ENCODE assay signal across 14 cellular contexts in the genomic region with DNA sequence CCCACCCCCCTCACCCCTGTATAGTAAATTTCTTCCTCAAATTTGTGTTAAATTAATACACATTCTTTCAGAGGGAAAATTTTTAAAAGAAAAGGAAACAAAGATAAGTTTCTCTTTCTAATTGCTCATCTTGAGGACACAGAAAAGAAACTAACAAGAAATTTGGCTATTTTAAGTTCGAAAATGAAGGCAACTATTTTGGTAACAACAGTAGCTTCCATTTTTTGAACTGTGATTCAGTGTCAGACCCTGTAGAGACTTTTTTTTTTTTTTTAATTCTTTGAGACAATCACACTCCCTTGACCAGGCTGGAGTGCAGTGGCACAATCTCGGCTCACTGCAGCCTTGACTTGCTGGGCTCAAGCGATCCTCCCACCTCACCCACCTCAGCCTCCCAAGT.
DNase-seq lines count a peak whose midpoint lies in the region; ATAC-seq and TF ChIP-seq lines count a peak whose summit lies in the region.
"Had no signal": no experiment of that assay in that cellular context is flagged by ENCODE, and none has a peak within 500 bp of the region (broad histone marks: within the 10 kb centered on the region; RNA-seq: fewer than 3 reads in every experiment).

No MANE protein-coding gene starts in this region.

- no peaks in the 10 kb centered on the region for H3K36me3 ChIP-seq in KMS-11 (ENCODE audit: insufficient read depth)
- H3K36me3 ChIP-seq: HAP-1, neutrophil, thoracic aorta had no signal

- no peaks in the 10 kb centered on the region for H3K4me1 ChIP-seq in KMS-11 (ENCODE audit: low read depth, poor library complexity, severe bottlenecking)
- H3K4me1 ChIP-seq: HAP-1 had no signal

- 0 out of 2 replicates have a peak overlapping the region, but pooled peaks have one; percentile 13 for H2AFZ ChIP-seq in KMS-11 (ENCODE audit: low read depth)

- no peak for TF ChIP-seq CTCF in KMS-11 (conservative IDR thresholded peaks at IDR 0.05; ENCODE audit: low read depth, low read length)

- no peaks in the 10 kb centered on the region for H4K20me1 ChIP-seq in KMS-11 (ENCODE audit: insufficient read depth)

- no peak overlapping the region for H3K4me3 ChIP-seq in KMS-11 (IDR thresholded peaks at IDR 0.05; ENCODE audit: insufficient read depth, low read depth, low read length)
- H3K4me3 ChIP-seq: HAP-1, thoracic aorta had no signal

- H3K27me3 ChIP-seq in KMS-11 (ENCODE audit: insufficient read depth, low read depth): no peaks in the 10 kb centered on the region

- no peak overlapping the region for H3K9ac ChIP-seq in KMS-11

- no peak overlapping the region for H3K4me2 ChIP-seq in KMS-11

- ATAC-seq in GM21381 (IDR thresholded peaks at IDR 0.05; ENCODE audit: unreplicated experiment): peak; percentile 13
- peak; percentile 21 for ATAC-seq in HG02852 (IDR thresholded peaks at IDR 0.05; ENCODE audit: unreplicated experiment)

- no peaks in the 10 kb centered on the region for H3K79me2 ChIP-seq in KMS-11 (ENCODE audit: insufficient read depth, low read depth)

- DNase-seq in NCI-H1694 (lab: John Stamatoyannopoulos, UW) (no peak), SW 1271 (lab: John Stamatoyannopoulos, UW) (no peak), hippocampal formation (lab: John Stamatoyannopoulos, UW) (no peak)
- no peak for DNase-seq in activated CD8-positive, alpha-beta memory T cell treated with anti-CD3 and anti-CD28 coated beads for 24 hours
- DNase-seq: activated CD4-positive, alpha-beta T cell treated with anti-CD3 and anti-CD28 coated beads for 1 hour; NCI-H2227 treated with DMSO at 0.1 percent for 48 hours; NCI-H774; stimulated activated naive CD4-positive, alpha-beta T cell had no signal

- H3K27ac ChIP-seq in KMS-11: no peak overlapping the region
- H3K27ac ChIP-seq: neutrophil, thoracic aorta had no signal
